Comparison of ENCODE assay signal across 8 cellular contexts in the genomic region with DNA sequence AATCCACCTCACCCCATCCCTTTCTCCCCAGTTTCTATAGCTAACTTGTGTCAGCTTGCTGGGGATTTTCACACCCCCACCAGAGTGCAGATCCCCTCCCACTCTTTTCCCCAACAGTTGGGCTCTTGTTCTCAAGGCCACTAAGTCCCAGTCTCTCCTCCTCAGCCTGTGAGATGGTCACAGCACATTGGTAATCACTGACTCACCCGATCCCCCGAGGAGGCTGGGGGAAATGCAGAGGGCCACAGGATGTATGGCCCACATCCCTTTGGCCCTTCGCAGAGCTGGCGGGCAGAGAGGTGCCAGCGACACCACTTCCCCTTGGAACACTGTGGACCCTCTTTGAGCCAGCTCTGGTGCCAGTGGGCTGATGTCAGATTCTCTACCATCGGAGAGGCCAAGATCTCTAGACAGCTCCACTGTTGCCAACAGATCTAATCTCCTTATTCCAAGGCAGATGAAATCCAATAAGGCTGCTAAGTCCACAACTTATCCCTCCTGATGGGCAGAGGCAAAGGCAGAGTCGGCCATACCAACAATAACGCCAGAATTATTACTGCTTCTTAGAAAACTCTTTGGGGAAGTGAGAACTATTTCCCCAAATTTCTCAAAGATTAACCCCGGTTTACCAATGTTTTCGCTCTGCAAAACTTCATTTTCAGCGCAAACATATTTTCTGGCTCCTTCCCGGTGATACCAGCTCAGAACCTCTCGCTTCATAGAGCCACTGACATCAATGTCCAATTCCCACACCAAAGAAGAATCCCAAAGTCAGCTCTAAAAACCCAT. TPM values are rescaled to one million over a fixed set of nuclear protein-coding genes. Genes with fewer than 3 reads are reported as not detected.
A peak's percentile ranks its signal among the peaks of the same experiment; 100 is the strongest.
DNase-seq lines count a peak whose midpoint lies in the region; ATAC-seq and TF ChIP-seq lines count a peak whose summit lies in the region.

No MANE protein-coding gene starts in this region.

- H3K9me3 Mint-ChIP-seq in naive thymus-derived CD8-positive, alpha-beta T cell: no peaks in the 10 kb centered on the region

- no peaks in the 10 kb centered on the region for H3K9me2 ChIP-seq in GM23248 (ENCODE audit: insufficient read depth)

- DNase-seq in AG10803 (ENCODE audit: low read depth) (peak; percentile 68), GM23248 (peak; percentile 81), UCSD-AML1 (lab: John Stamatoyannopoulos, UW; ENCODE audit: unreplicated experiment) (peak; percentile 80), esophagus squamous epithelium (lab: John Stamatoyannopoulos, UW) (no peak), uterus (peak in 1 of 2 donors; percentile 28)
- DNase-seq in naive thymus-derived CD8-positive, alpha-beta T cell: peak in 1 of 10 donors; percentile 10
- DNase-seq in effector CD4-positive, alpha-beta T cell: no peak

- TF ChIP-seq CTCF in AG10803 (conservative IDR thresholded peaks at IDR 0.05; ENCODE audit: low read length): no peak
- no peak for TF ChIP-seq CTCF in esophagus squamous epithelium (IDR thresholded peaks at IDR 0.05)
- no peak for TF ChIP-seq CTCF in uterus (IDR thresholded peaks at IDR 0.05)

- H3K4me2 ChIP-seq in GM23248 (ENCODE audit: unreplicated experiment): peak overlapping the region; percentile 91

- POLR2A ChIA-PET in naive thymus-derived CD8-positive, alpha-beta T cell (lab: Charles Lee): interaction anchor here (1.2 to 9.5 kb wide), 9 partner anchors 18 to 83 kb away, joined by 3 to 93 read pairs (median 9); partner anchors contain the start of genes PRPF40B and TMBIM6

- H3K27me3 ChIP-seq in GM23248 (replicated peaks; ENCODE audit: insufficient read depth) (no peaks in the 10 kb centered on the region), esophagus squamous epithelium (peaks cover 0 to 10% (median 0%) of the 10 kb centered on the region in 4 donors), uterus (no peaks in the 10 kb centered on the region)

- H3K36me3 ChIP-seq in GM23248 (ENCODE audit: low read depth) (no peaks in the 10 kb centered on the region), esophagus squamous epithelium (no peaks in the 10 kb centered on the region), uterus (no peaks in the 10 kb centered on the region)

- TF ChIP-seq POLR2A in esophagus squamous epithelium (IDR thresholded peaks at IDR 0.05) (no peak), uterus (IDR thresholded peaks at IDR 0.05) (no peak)

- peak overlapping the region; percentile 91 for H3K9ac ChIP-seq in GM23248

- no peaks in the 10 kb centered on the region for H3K36me3 Mint-ChIP-seq in naive thymus-derived CD8-positive, alpha-beta T cell

- H3K4me3 ChIP-seq in AG10803 (ENCODE audit: low read length) (peak overlapping the region; percentile 84), GM23248 (peak overlapping the region; percentile 90), esophagus squamous epithelium (peak overlapping the region; percentile 58 to 87 (median 69)), uterus (peak overlapping the region in 1 of 2 donors; percentile 99)

- peak overlapping the region; percentile 76 for H3K27ac ChIP-seq in GM23248
- H3K27ac ChIP-seq in esophagus squamous epithelium: peak overlapping the region in 3 of 4 donors; percentile 81 to 93 (median 88)
- H3K27ac ChIP-seq in uterus: peak overlapping the region; percentile 96 to 99

- peaks cover 30 to 57% (median 52%) of the 10 kb centered on the region in 4 donors for H3K4me1 Mint-ChIP-seq in naive thymus-derived CD8-positive, alpha-beta T cell

- no peaks in the 10 kb centered on the region for H4K20me1 ChIP-seq in GM23248 (ENCODE audit: insufficient read depth)

- peak overlapping the region; percentile 86 to 96 (median 90) for H3K4me3 Mint-ChIP-seq in naive thymus-derived CD8-positive, alpha-beta T cell

- H3K4me1 ChIP-seq in GM23248 (ENCODE audit: insufficient read depth): peaks cover 42% of the 10 kb centered on the region
- peaks cover 3 to 57% (median 6%) of the 10 kb centered on the region in 3 donors for H3K4me1 ChIP-seq in esophagus squamous epithelium
- peaks cover 0 to 6% of the 10 kb centered on the region in 2 donors for H3K4me1 ChIP-seq in uterus

- no peaks in the 10 kb centered on the region for H3K27me3 Mint-ChIP-seq in naive thymus-derived CD8-positive, alpha-beta T cell

- no peak for ATAC-seq in naive thymus-derived CD8-positive, alpha-beta T cell
- no peak for ATAC-seq in HG02759 (IDR thresholded peaks at IDR 0.05; ENCODE audit: unreplicated experiment)

- WGBS in GM23248 (ENCODE audit: low coverage in 1 of 2, low lambda C conversion rate in 2 of 2, missing lambda C conversion rate in 2 of 2), 2 experiments: 32 to 36% methylated on average over 13 of the region's 13 CpGs
- 50 to 52% methylated on average over 9 to 13 of the region's 13 CpGs for WGBS in esophagus squamous epithelium, 2 donors

- peak overlapping the region in 9 of 10 donors; percentile 55 to 96 (median 89) for H3K27ac Mint-ChIP-seq in naive thymus-derived CD8-positive, alpha-beta T cell

- H2AFZ ChIP-seq in GM23248: peak overlapping the region; percentile 85

- peaks cover 41% of the 10 kb centered on the region for H3F3A ChIP-seq in GM23248 (ENCODE audit: insufficient read depth)

- H3K79me2 ChIP-seq in GM23248 (ENCODE audit: insufficient read depth): peaks cover 60% of the 10 kb centered on the region

- in situ Hi-C loops in GM23248 (cut with MboI): no loop called here

- intact Hi-C loops in esophagus squamous epithelium (cut with DNase I): loop anchor here (5.0 kb wide), 1 partner anchor 58 kb away; no protein-coding TSS in a partner anchor
- intact Hi-C loops in uterus (cut with DNase I; ENCODE audit: low total_unique reads): loop anchor here (2.0 kb wide), 1 partner anchor 61 kb away; no protein-coding TSS in a partner anchor

- no peaks in the 10 kb centered on the region for H3K9me3 ChIP-seq in GM23248 (ENCODE audit: low read depth)
- H3K9me3 ChIP-seq in esophagus squamous epithelium: no peaks in the 10 kb centered on the region
- no peaks in the 10 kb centered on the region for H3K9me3 ChIP-seq in uterus

RNA-seq across cellular contexts. Expression of gene FMNL3, which starts 1.5 kb away (rescaled TPM):
- 24.0 and 32.9 TPM in 2 replicates for total RNA-seq in GM23248 (2014; rRNA removed; shearing (Covaris generic))
- 7.9 and 9.3 TPM in 2 replicates for polyA plus RNA-seq in GM23248 (2016; fragmentation: Nextera tagmentation; extraction: Ambion mirVana)
- total RNA-seq in esophagus squamous epithelium: 1 to 10 TPM; 5.2 to 7.6 (median 5.8) TPM
- total RNA-seq in naive thymus-derived CD8-positive, alpha-beta T cell: 10 to 100 TPM; 34.4 to 36.5 TPM
- polyA plus RNA-seq in naive thymus-derived CD8-positive, alpha-beta T cell: 10 to 100 TPM in 1 of 3 donors, 1 to 10 TPM in 2; 7.6 to 12.1 (median 8.4) TPM
- 10 to 100 TPM in 2 of 4 donors, 1 to 10 TPM in 2; 3.3 to 45.7 (median 20.4) TPM for total RNA-seq in uterus

RNA-seq across cellular contexts. Expression of gene TMBIM6, which starts 35.7 kb away (rescaled TPM):
- 461 and 510 TPM in 2 replicates for total RNA-seq in GM23248 (2014; rRNA removed; shearing (Covaris generic))
- polyA plus RNA-seq in GM23248 (2016; fragmentation: Nextera tagmentation; extraction: Ambion mirVana): 889 and 891 TPM in 2 replicates
- total RNA-seq in esophagus squamous epithelium: 100 to 1,000 TPM; 307 to 444 (median 343) TPM
- 100 to 1,000 TPM; 380 to 412 TPM for total RNA-seq in naive thymus-derived CD8-positive, alpha-beta T cell
- 1,000 to 10,000 TPM in 1 of 3 donors, 100 to 1,000 TPM in 2; 817 to 1,126 (median 845) TPM for polyA plus RNA-seq in naive thymus-derived CD8-positive, alpha-beta T cell
- 100 to 1,000 TPM; 201 to 298 (median 263) TPM for total RNA-seq in uterus

Comparison
In these comparisons a context has a peak if more than half of its experiments do, and no peak if none do; other contexts are left out.
1. DNase-seq: peak in AG10803 (single experiment), GM23248 (single experiment) and UCSD-AML1 (single experiment); none in esophagus squamous epithelium (single experiment) and effector CD4-positive, alpha-beta T cell (single experiment).
2. Peak in every context shown above with its lines, with median percentiles within 50 percentile points of each other: H3K27ac ChIP-seq.